ENCODE assay signal across 11 cellular contexts in the genomic region with DNA sequence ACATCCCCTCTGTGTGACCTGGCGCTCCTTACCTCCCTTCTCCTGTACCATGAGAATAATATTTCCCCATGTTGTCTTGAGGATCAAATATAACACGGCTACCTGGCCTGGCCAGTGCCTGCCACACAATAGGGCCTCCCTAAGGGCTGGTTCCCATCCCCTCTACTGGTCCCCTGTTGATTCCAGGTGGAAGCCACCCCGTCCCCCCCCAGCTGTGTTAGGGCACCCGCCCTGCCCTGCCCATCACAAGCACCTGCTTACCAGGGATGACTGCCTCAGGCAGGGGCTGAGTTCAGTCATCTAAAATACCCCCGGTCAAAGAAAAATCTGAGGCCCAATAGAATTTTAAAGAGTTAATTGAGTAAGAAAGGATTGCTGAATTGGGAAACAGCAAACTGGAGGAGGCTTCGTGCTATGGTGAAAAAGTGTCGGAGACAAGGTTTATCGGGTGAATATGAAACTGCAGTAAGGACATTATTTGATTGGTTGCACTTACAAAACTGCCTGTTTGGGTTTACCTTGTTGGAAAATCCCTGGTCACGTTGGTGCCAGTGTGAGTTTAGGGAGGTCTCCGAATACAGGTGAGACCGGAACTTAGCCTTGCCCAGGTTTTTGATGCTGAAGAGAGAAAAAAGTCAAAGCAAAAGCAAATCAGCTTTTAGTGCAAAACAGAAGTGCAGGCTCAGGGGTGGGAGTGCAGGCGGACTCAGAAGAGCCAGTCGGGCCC. TPM values are rescaled to one million over a fixed set of nuclear protein-coding genes. Genes with fewer than 3 reads are reported as not detected.
DNase-seq lines count a peak whose midpoint lies in the region; ATAC-seq and FAIRE-seq lines count a peak whose summit lies in the region.
"Had no signal": no experiment of that assay in that cellular context is flagged by ENCODE, and none has a peak within 500 bp of the region (broad histone marks: within the 10 kb centered on the region; RNA-seq: fewer than 3 reads in every experiment).

No MANE protein-coding gene starts in this region.

- H3K27me3 Mint-ChIP-seq in activated CD8-positive, alpha-beta T cell treated with anti-CD3 and anti-CD28 coated beads, Interleukin-2, amount 10 ng/mL, durations not matched to agents 7 days and 5 days (ENCODE audit: low read depth) = no peaks in the 10 kb centered on the region
- H3K27me3 Mint-ChIP-seq in stimulated activated naive CD8-positive, alpha-beta T cell treated with anti-CD3 and anti-CD28 coated beads, Interleukin-15, amount 100 ng/mL, for 72 hours = no peaks in the 10 kb centered on the region

- FAIRE-seq in urothelium cell line (lab: Jason Lieb, UNC) = no peak

- H3K27ac Mint-ChIP-seq in activated CD8-positive, alpha-beta T cell treated with anti-CD3 and anti-CD28 coated beads, Interleukin-2, amount 10 ng/mL, durations not matched to agents 7 days and 5 days = peak overlapping the region; percentile 85
- peak overlapping the region; percentile 91 to 95 for H3K27ac Mint-ChIP-seq in stimulated activated naive CD8-positive, alpha-beta T cell treated with anti-CD3 and anti-CD28 coated beads, Interleukin-15, amount 100 ng/mL, for 72 hours

- no peaks in the 10 kb centered on the region for H3K9me3 Mint-ChIP-seq in activated CD8-positive, alpha-beta T cell treated with anti-CD3 and anti-CD28 coated beads, Interleukin-2, amount 10 ng/mL, durations not matched to agents 7 days and 5 days (ENCODE audit: insufficient read depth)
- H3K9me3 Mint-ChIP-seq in stimulated activated naive CD8-positive, alpha-beta T cell treated with anti-CD3 and anti-CD28 coated beads, Interleukin-15, amount 100 ng/mL, for 72 hours = no peaks in the 10 kb centered on the region

- ATAC-seq in activated CD8-positive, alpha-beta T cell treated with anti-CD3 and anti-CD28 coated beads, Interleukin-2, amount 10 ng/mL, durations not matched to agents 7 days and 5 days = no peak
- ATAC-seq in stimulated activated naive CD8-positive, alpha-beta T cell treated with anti-CD3 and anti-CD28 coated beads, Interleukin-15, amount 100 ng/mL, for 72 hours = no peak

- DNase-seq in activated CD8-positive, alpha-beta memory T cell treated with anti-CD3 and anti-CD28 coated beads for 24 hours = peak; percentile 41
- no peak for DNase-seq in activated CD8-positive, alpha-beta memory T cell treated with anti-CD3 and anti-CD28 coated beads, Interleukin-2, amount 50 U/mL, for 4 hours
- DNase-seq in activated CD8-positive, alpha-beta T cell treated with anti-CD3 and anti-CD28 coated beads, Interleukin-2, amount 10 ng/mL, durations not matched to agents 7 days and 5 days = no peak
- DNase-seq in stimulated activated naive CD8-positive, alpha-beta T cell treated with anti-CD3 and anti-CD28 coated beads, Interleukin-15, amount 100 ng/mL, for 72 hours = no peak
- no peak for DNase-seq in NCI-H2196 (lab: John Stamatoyannopoulos, UW; ENCODE audit: unreplicated experiment)
- DNase-seq in NCI-H1436 treated with DMSO at 0.1 percent for 48 hours (lab: John Stamatoyannopoulos, UW) = no peak
- DNase-seq in urothelium cell line (ENCODE audit: low spot score) = no peak
- DNase-seq: NCI-H524; stimulated activated naive CD4-positive, alpha-beta T cell had no signal

- CTCF ChIA-PET in activated CD8-positive, alpha-beta T cell treated with anti-CD3 and anti-CD28 coated beads, Interleukin-2, amount 10 ng/mL, durations not matched to agents 7 days and 5 days (lab: Charles Lee) = interaction anchor here (4.5 kb wide), 1 partner anchor 19 kb away, joined by 25 read pairs; a partner anchor contains a TSS

- peak overlapping the region; percentile 15; the same call in 1 of the 2 replicates for H3K4me3 ChIP-seq in iPS-18c (ENCODE audit: insufficient read depth, low read depth, low read length)
- H3K4me3 ChIP-seq: HAP-1 had no signal

- peaks cover 67% of the 10 kb centered on the region for H3K4me1 Mint-ChIP-seq in activated CD8-positive, alpha-beta T cell treated with anti-CD3 and anti-CD28 coated beads, Interleukin-2, amount 10 ng/mL, durations not matched to agents 7 days and 5 days (ENCODE audit: low read depth)
- peaks cover 65% of the 10 kb centered on the region for H3K4me1 Mint-ChIP-seq in stimulated activated naive CD8-positive, alpha-beta T cell treated with anti-CD3 and anti-CD28 coated beads, Interleukin-15, amount 100 ng/mL, for 72 hours

- peak overlapping the region; percentile 37 for H3K4me3 Mint-ChIP-seq in activated CD8-positive, alpha-beta T cell treated with anti-CD3 and anti-CD28 coated beads, Interleukin-2, amount 10 ng/mL, durations not matched to agents 7 days and 5 days
- H3K4me3 Mint-ChIP-seq in stimulated activated naive CD8-positive, alpha-beta T cell treated with anti-CD3 and anti-CD28 coated beads, Interleukin-15, amount 100 ng/mL, for 72 hours = peak overlapping the region; percentile 45 to 66

- H3K9me3 ChIP-seq in iPS-18c (ENCODE audit: control insufficient read depth, insufficient read depth, low read length) = no peaks in the 10 kb centered on the region
- H3K9me3 ChIP-seq: HAP-1 had no signal

- H3K36me3 Mint-ChIP-seq in activated CD8-positive, alpha-beta T cell treated with anti-CD3 and anti-CD28 coated beads, Interleukin-2, amount 10 ng/mL, durations not matched to agents 7 days and 5 days (ENCODE audit: low read depth) = peaks cover 72% of the 10 kb centered on the region

- POLR2A ChIA-PET in activated CD8-positive, alpha-beta T cell treated with anti-CD3 and anti-CD28 coated beads, Interleukin-2, amount 10 ng/mL, durations not matched to agents 7 days and 5 days (lab: Charles Lee) = interaction anchor here (1.3 kb wide), 1 partner anchor 19 kb away, joined by 3 read pairs; a partner anchor contains a TSS

RNA-seq across cellular contexts. Expression of a gene that starts 5.2 kb away (rescaled TPM):
- 10 to 100 TPM; 37.4 to 38.2 TPM for total RNA-seq in activated CD8-positive, alpha-beta T cell treated with anti-CD3 and anti-CD28 coated beads, Interleukin-2, amount 10 ng/mL, durations not matched to agents 7 days and 5 days

RNA-seq across cellular contexts. Expression of a gene that starts 18.8 kb away (rescaled TPM):
- 10 to 100 TPM; 62.4 TPM for total RNA-seq in activated CD8-positive, alpha-beta T cell treated with anti-CD3 and anti-CD28 coated beads, Interleukin-2, amount 10 ng/mL, durations not matched to agents 7 days and 5 days

RNA-seq across cellular contexts. Expression of a gene that starts 56.5 kb away (rescaled TPM):
- 1 to 10 TPM; 6.9 to 8.5 TPM for total RNA-seq in activated CD8-positive, alpha-beta T cell treated with anti-CD3 and anti-CD28 coated beads, Interleukin-2, amount 10 ng/mL, durations not matched to agents 7 days and 5 days
